In the genomic region with DNA sequence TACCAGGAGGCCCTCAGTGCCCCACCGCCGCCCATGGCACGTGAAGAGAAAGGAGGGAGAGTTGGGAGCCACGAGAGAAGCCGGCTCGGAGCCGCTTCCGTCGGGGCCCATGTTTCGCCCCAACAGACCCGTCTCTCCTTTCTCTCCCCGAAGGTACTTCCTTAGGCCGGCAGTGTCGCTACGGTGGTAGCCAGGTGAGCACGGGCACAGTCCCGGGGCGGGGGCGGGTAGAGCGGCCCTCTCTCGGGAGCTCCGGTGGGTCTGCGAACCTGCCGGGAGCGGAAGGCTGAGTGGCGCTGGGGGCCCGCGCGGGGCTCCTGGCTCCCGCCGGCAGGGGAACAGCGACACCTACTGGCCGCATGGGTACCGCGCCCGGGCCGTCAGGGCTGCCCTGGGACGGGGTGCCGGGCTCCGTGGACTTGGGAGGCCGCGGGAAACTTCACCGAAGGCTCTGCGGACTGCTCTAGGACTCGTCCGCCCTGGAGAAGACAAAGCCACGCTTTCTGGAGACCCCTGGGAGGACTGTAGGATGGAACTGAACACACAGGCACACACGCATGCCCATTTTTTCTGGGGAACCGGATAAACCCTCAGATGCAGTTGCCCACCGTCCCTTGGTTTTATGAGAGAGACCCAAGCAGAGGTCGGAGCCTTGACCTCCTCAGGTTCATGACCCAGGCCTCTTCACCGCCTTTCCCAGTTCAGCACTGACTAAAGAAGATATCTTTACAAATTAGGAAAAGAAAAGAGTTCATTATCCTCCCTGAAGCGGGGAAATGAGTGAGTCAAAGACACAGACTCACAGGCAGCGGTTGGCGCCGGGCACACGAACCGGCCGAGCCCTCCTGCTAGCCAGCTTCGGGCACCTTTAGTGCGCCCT, we compare ENCODE assay signal across 8 cellular contexts.
DNase-seq lines count a peak whose midpoint lies in the region; ATAC-seq, FAIRE-seq and TF ChIP-seq lines count a peak whose summit lies in the region.

No MANE protein-coding gene starts in this region.

- H3K9me3 ChIP-seq in lung (ENCODE audit: control insufficient read depth in 2 of 2, insufficient read depth in 1 of 2, low read length in 1 of 2) = peaks cover 0 to 15% of the 10 kb centered on the region in 2 donors

- peak; percentile 95 for DNase-seq in 8988T
- peak; percentile 71 for DNase-seq in GM18507 (ENCODE audit: extremely low spot score, insufficient read length, low read depth)
- DNase-seq in NCI-H2227 (lab: John Stamatoyannopoulos, UW; ENCODE audit: unreplicated experiment) = peak; percentile 78
- peak; percentile 73 for DNase-seq in activated CD4-positive, alpha-beta T cell treated with anti-CD3 and anti-CD28 coated beads, Interleukin-2, amount 10 ng/mL, durations not matched to agents 7 days and 5 days
- DNase-seq in coronary artery (ENCODE audit: low spot score) = no peak
- DNase-seq in lung (ENCODE audit: low spot score) = peak; percentile 62
- DNase-seq in stimulated activated CD4-positive, alpha-beta T cell treated with anti-CD3 and anti-CD28 coated beads, TNF-alpha, amount 100 ng/mL, for 48 hours (ENCODE audit: low read depth in 3 of 3) = peak in 2 of 3 donors; percentile 70 to 79

- WGBS in lung, 2 donors = 2 to 3% methylated on average over 59 to 61 of the region's 61 CpGs

- H3K4me3 Mint-ChIP-seq in activated CD4-positive, alpha-beta T cell treated with anti-CD3 and anti-CD28 coated beads, Interleukin-2, amount 10 ng/mL, durations not matched to agents 7 days and 5 days = no peak overlapping the region

- H3K27me3 ChIP-seq in lung (ENCODE audit: control insufficient read depth, insufficient read depth) = peaks cover 16% of the 10 kb centered on the region

- peak overlapping the region; percentile 64 for H3K4me3 ChIP-seq in coronary artery
- H3K4me3 ChIP-seq in lung = no peak overlapping the region

- no peak overlapping the region for H3K27ac ChIP-seq in coronary artery
- H3K27ac ChIP-seq in lung (ENCODE audit: low read depth in 1 of 2, low read length in 1 of 2) = no peak overlapping the region

- CTCF ChIA-PET in activated CD4-positive, alpha-beta T cell treated with anti-CD3 and anti-CD28 coated beads, Interleukin-2, amount 10 ng/mL, durations not matched to agents 7 days and 5 days (lab: Charles Lee) = interaction anchor here (0.6 to 2.3 kb wide), 8 partner anchors 11 to 899 kb away, joined by 3 to 9 read pairs (median 4); no protein-coding TSS in a partner anchor

- peak; percentile 95 for TF ChIP-seq CTCF in coronary artery (IDR thresholded peaks at IDR 0.05)
- TF ChIP-seq CTCF in lung (IDR thresholded peaks at IDR 0.05; ENCODE audit: control extremely low read depth, extremely low read depth) = peak; percentile 67

- peaks cover 26% of the 10 kb centered on the region for H3K4me1 Mint-ChIP-seq in activated CD4-positive, alpha-beta T cell treated with anti-CD3 and anti-CD28 coated beads, Interleukin-2, amount 10 ng/mL, durations not matched to agents 7 days and 5 days

- H3K4me1 ChIP-seq in lung (ENCODE audit: control insufficient read depth in 2 of 2, insufficient read depth in 2 of 2, low read length in 2 of 2) = peaks cover 0 to 19% of the 10 kb centered on the region in 2 donors

- H3K27ac Mint-ChIP-seq in activated CD4-positive, alpha-beta T cell treated with anti-CD3 and anti-CD28 coated beads, Interleukin-2, amount 10 ng/mL, durations not matched to agents 7 days and 5 days = no peak overlapping the region

- no peaks in the 10 kb centered on the region for H3K36me3 ChIP-seq in lung (ENCODE audit: control insufficient read depth in 2 of 2, insufficient read depth in 2 of 2, low read length in 2 of 2)

- FAIRE-seq in GM18507 (lab: Jason Lieb, UNC) = peak; percentile 51

- peaks cover under 1% of the 10 kb centered on the region for H3K9me3 Mint-ChIP-seq in activated CD4-positive, alpha-beta T cell treated with anti-CD3 and anti-CD28 coated beads, Interleukin-2, amount 10 ng/mL, durations not matched to agents 7 days and 5 days

- POLR2A ChIA-PET in activated CD4-positive, alpha-beta T cell treated with anti-CD3 and anti-CD28 coated beads, Interleukin-2, amount 10 ng/mL, durations not matched to agents 7 days and 5 days (lab: Charles Lee) = no interaction called here

- H3K36me3 Mint-ChIP-seq in activated CD4-positive, alpha-beta T cell treated with anti-CD3 and anti-CD28 coated beads, Interleukin-2, amount 10 ng/mL, durations not matched to agents 7 days and 5 days (ENCODE audit: low read depth) = peaks cover under 1% of the 10 kb centered on the region

- ATAC-seq in HG02970 (IDR thresholded peaks at IDR 0.05; ENCODE audit: low FRiP score, unreplicated experiment) = peak; percentile 78
- peak; percentile 86 for ATAC-seq in lung (ENCODE audit: insufficient read depth, low FRiP score)

- peaks cover 84% of the 10 kb centered on the region for H3K27me3 Mint-ChIP-seq in activated CD4-positive, alpha-beta T cell treated with anti-CD3 and anti-CD28 coated beads, Interleukin-2, amount 10 ng/mL, durations not matched to agents 7 days and 5 days
